28 cellular contexts compared by ENCODE assay signal in genomic region chr2:238942080-238942761, GRCh38.
DNase-seq lines count a peak whose midpoint lies in the region; ATAC-seq and TF ChIP-seq lines count a peak whose summit lies in the region.
"Had no signal": no experiment of that assay in that cellular context is flagged by ENCODE, and none has a peak within 500 bp of the region (broad histone marks: within the 10 kb centered on the region; RNA-seq: fewer than 3 reads in every experiment).

No MANE protein-coding gene starts in this region.

- H3K4me3 ChIP-seq in neuronal stem cell (ENCODE audit: low read length in 2 of 2) (no peak overlapping the region), uterus (no peak overlapping the region)
- H3K4me3 ChIP-seq: A549, left lung, skin epidermis had no signal

- POLR2A ChIA-PET in activated CD4-positive, alpha-beta T cell treated with anti-CD3 and anti-CD28 coated beads for 36 hours (lab: Charles Lee): no interaction called here

- H3K27ac ChIP-seq in neuronal stem cell (replicated peaks; ENCODE audit: low read length) (no peak overlapping the region), uterus (no peak overlapping the region)
- H3K27ac ChIP-seq: A549, left lung, skin epidermis had no signal

- no peak for TF ChIP-seq POLR2A in uterus (IDR thresholded peaks at IDR 0.05)

- no peak overlapping the region for H3K27ac Mint-ChIP-seq in endothelial cell (ENCODE audit: unreplicated experiment)
- H3K27ac Mint-ChIP-seq in activated CD4-positive, alpha-beta T cell treated with anti-CD3 and anti-CD28 coated beads for 36 hours: no peak overlapping the region
- H3K27ac Mint-ChIP-seq: activated naive CD8-positive, alpha-beta T cell; CD4-positive, CD25-positive, alpha-beta regulatory T cell; WTC11 had no signal

- no peak overlapping the region for H3K9ac ChIP-seq in neuronal stem cell (ENCODE audit: low read depth, low read length, poor library complexity)

- peaks cover 0 to 3% of the 10 kb centered on the region in 2 donors for H3K9me3 ChIP-seq in neuronal stem cell (replicated peaks in 1 of 2; ENCODE audit: control insufficient read depth in 2 of 2, insufficient read depth in 1 of 2, low read depth in 1 of 2, low read length in 2 of 2)
- no peaks in the 10 kb centered on the region for H3K9me3 ChIP-seq in uterus
- H3K9me3 ChIP-seq: A549, left lung had no signal

- CTCF ChIA-PET in activated CD4-positive, alpha-beta T cell treated with anti-CD3 and anti-CD28 coated beads for 36 hours (lab: Charles Lee): no interaction called here

- H3K23ac ChIP-seq in neuronal stem cell (ENCODE audit: low read depth, low read length, poor library complexity): no peak overlapping the region

- intact Hi-C loops in Right ventricle myocardium inferior (cut with DNase I): no loop called here
- intact Hi-C loops in Right ventricle myocardium superior (cut with DNase I): no loop called here
- intact Hi-C loops in uterus (cut with DNase I; ENCODE audit: low total_unique reads): no loop called here
- intact Hi-C loops in activated CD4-positive, alpha-beta T cell treated with anti-CD3 and anti-CD28 coated beads for 36 hours (cut with DNase I, micrococcal nuclease): no loop called here

- H3K9me3 Mint-ChIP-seq in endothelial cell (ENCODE audit: unreplicated experiment): no peaks in the 10 kb centered on the region
- no peaks in the 10 kb centered on the region for H3K9me3 Mint-ChIP-seq in activated CD4-positive, alpha-beta T cell treated with anti-CD3 and anti-CD28 coated beads for 36 hours (ENCODE audit: low read depth)

- H2BK12ac ChIP-seq in neuronal stem cell (ENCODE audit: low read length): no peak overlapping the region

- H2BK15ac ChIP-seq in neuronal stem cell (ENCODE audit: low read length): no peak overlapping the region

- no peak overlapping the region for H3K4me2 ChIP-seq in neuronal stem cell (ENCODE audit: insufficient read depth, low read length, poor library complexity, severe bottlenecking)
- H3K4me2 ChIP-seq: A549 had no signal

- DNase-seq in Right ventricle myocardium inferior (ENCODE audit: missing footprints) (peak; percentile 11), Right ventricle myocardium superior (no peak), endothelial cell (ENCODE audit: low spot score) (peak; percentile 1), neuronal stem cell (ENCODE audit: low spot score) (no peak), uterus (peak; percentile 14 to 16), SIG-M5 (lab: John Stamatoyannopoulos, UW) (no peak)
- DNase-seq in activated CD4-positive, alpha-beta T cell treated with anti-CD3 and anti-CD28 coated beads, Interleukin-2, amount 50 U/mL, for 1 hour: no peak
- DNase-seq in activated CD4-positive, alpha-beta T cell treated with anti-CD3 and anti-CD28 coated beads for 36 hours: no peak
- DNase-seq: activated CD4-positive, alpha-beta T cell treated with anti-CD3 and anti-CD28 coated beads, Interleukin-2, amount 50 U/mL, for 48 hours; activated effector memory CD4-positive, alpha-beta T cell treated with anti-CD3 and anti-CD28 coated beads, Interleukin-2, amount 50 U/mL, for 16 hours; activated T-cell treated with anti-CD3 and anti-CD28 coated beads, Interleukin-2, amount 50 U/mL, for 1 hour; AML-193; Calu3; CD4-positive, CD25-positive, alpha-beta regulatory T cell; DMS79 treated with DMSO at 0.1 percent for 48 hours; effector CD4-positive, alpha-beta T cell; GF-D8; NCI-H1048; NCI-H1694; NCI-H446 treated with DMSO at 0.1 percent for 48 hours; NCI-H82; stimulated activated naive CD4-positive, alpha-beta T cell had no signal

- peaks cover 0 to 5% (median 0%) of the 10 kb centered on the region in 3 experiments for H3K27me3 ChIP-seq in neuronal stem cell (ENCODE audit: control insufficient read depth in 3 of 3, insufficient read depth in 3 of 3, low read depth in 1 of 3, low read length in 3 of 3)
- no peaks in the 10 kb centered on the region for H3K27me3 ChIP-seq in uterus
- H3K27me3 ChIP-seq: left lung had no signal

- H4K91ac ChIP-seq in neuronal stem cell (ENCODE audit: low read depth, low read length, poor library complexity): no peak overlapping the region

- WGBS in neuronal stem cell (ENCODE audit: extremely low coverage in 2 of 2, insufficient read length in 2 of 2, insufficient replicate concordance in 1 of 2), 2 donors: no CpG with 5 or more reads among the region's 20 CpGs

- H3K18ac ChIP-seq in neuronal stem cell (ENCODE audit: low read length): peak overlapping the region; percentile 58

- H2AFZ ChIP-seq in neuronal stem cell (ENCODE audit: low read length): no peak overlapping the region

- H2BK120ac ChIP-seq in neuronal stem cell (ENCODE audit: low read depth, low read length): no peak overlapping the region

- H3K4me1 ChIP-seq in neuronal stem cell (ENCODE audit: control insufficient read depth in 2 of 2, insufficient read depth in 1 of 2, low read depth in 1 of 2, low read length in 2 of 2): no peaks in the 10 kb centered on the region
- peaks cover 0 to 7% of the 10 kb centered on the region in 2 donors for H3K4me1 ChIP-seq in uterus
- H3K4me1 ChIP-seq: A549, left lung had no signal

- TF ChIP-seq CTCF in endothelial cell (IDR thresholded peaks at IDR 0.05; ENCODE audit: unreplicated experiment): no peak
- TF ChIP-seq CTCF in uterus (IDR thresholded peaks at IDR 0.05): no peak

- no peak overlapping the region for H2AK5ac ChIP-seq in neuronal stem cell (ENCODE audit: low read depth, low read length)

- peaks cover 3% of the 10 kb centered on the region for H3K27me3 Mint-ChIP-seq in endothelial cell (ENCODE audit: unreplicated experiment)
- no peaks in the 10 kb centered on the region for H3K27me3 Mint-ChIP-seq in activated CD4-positive, alpha-beta T cell treated with anti-CD3 and anti-CD28 coated beads for 36 hours
- H3K27me3 Mint-ChIP-seq: CD4-positive, CD25-positive, alpha-beta regulatory T cell had no signal

- H3K36me3 Mint-ChIP-seq in endothelial cell (ENCODE audit: low read depth, unreplicated experiment): no peaks in the 10 kb centered on the region
- H3K36me3 Mint-ChIP-seq in activated CD4-positive, alpha-beta T cell treated with anti-CD3 and anti-CD28 coated beads for 36 hours (ENCODE audit: low read depth): no peaks in the 10 kb centered on the region
- H3K36me3 Mint-ChIP-seq: activated naive CD8-positive, alpha-beta T cell; CD4-positive, CD25-positive, alpha-beta regulatory T cell; WTC11 had no signal

- H2BK5ac ChIP-seq in neuronal stem cell (ENCODE audit: low read length): peak overlapping the region; percentile 31

- H3K4me3 Mint-ChIP-seq in endothelial cell (ENCODE audit: unreplicated experiment): no peak overlapping the region
- no peak overlapping the region for H3K4me3 Mint-ChIP-seq in activated CD4-positive, alpha-beta T cell treated with anti-CD3 and anti-CD28 coated beads for 36 hours
- H3K4me3 Mint-ChIP-seq: activated naive CD8-positive, alpha-beta T cell; CD4-positive, CD25-positive, alpha-beta regulatory T cell; WTC11 had no signal

- H3K14ac ChIP-seq in neuronal stem cell (ENCODE audit: low read length): peak overlapping the region; percentile 41

- no peaks in the 10 kb centered on the region for H3K79me1 ChIP-seq in neuronal stem cell (ENCODE audit: low read depth, low read length)

- ATAC-seq in Right ventricle myocardium inferior (no peak), Right ventricle myocardium superior (ENCODE audit: poor library complexity) (no peak)
- no peak for ATAC-seq in activated CD4-positive, alpha-beta T cell treated with anti-CD3 and anti-CD28 coated beads for 36 hours
- ATAC-seq: A549, HCT116, left lung, WTC11 had no signal

- no peak overlapping the region for H3K4ac ChIP-seq in neuronal stem cell (ENCODE audit: low read length)

- no peak overlapping the region for H4K8ac ChIP-seq in neuronal stem cell (ENCODE audit: low read depth, low read length)

- no peaks in the 10 kb centered on the region for H3K4me1 Mint-ChIP-seq in endothelial cell (ENCODE audit: unreplicated experiment)
- H3K4me1 Mint-ChIP-seq in activated CD4-positive, alpha-beta T cell treated with anti-CD3 and anti-CD28 coated beads for 36 hours: no peaks in the 10 kb centered on the region
- H3K4me1 Mint-ChIP-seq: CD4-positive, CD25-positive, alpha-beta regulatory T cell; WTC11 had no signal

- H3K36me3 ChIP-seq in neuronal stem cell (replicated peaks in 1 of 2; ENCODE audit: control insufficient read depth in 2 of 2, insufficient read depth in 2 of 2, low read length in 2 of 2) (no peaks in the 10 kb centered on the region), uterus (no peaks in the 10 kb centered on the region)
- H3K36me3 ChIP-seq: left lung had no signal

Comparison
In these comparisons a context has a peak if more than half of its experiments do, and no peak if none do; other contexts are left out.
1. DNase-seq: peak in Right ventricle myocardium inferior (single experiment), endothelial cell (single experiment) and uterus (2 of 2); none in Right ventricle myocardium superior (single experiment), neuronal stem cell (single experiment), activated CD4-positive, alpha-beta T cell treated with anti-CD3 and anti-CD28 coated beads, Interleukin-2, amount 50 U/mL, for 1 hour (single experiment), activated CD4-positive, alpha-beta T cell treated with anti-CD3 and anti-CD28 coated beads for 36 hours (single experiment) and SIG-M5 (single experiment).